ENCODE assay signal across 1 cellular context in genomic region chr16:31142109-31143035, GRCh38.
TF ChIP-seq lines count a peak whose summit lies in the region.

No MANE protein-coding gene starts in this region.

TF ChIP-seq in GM12878, 131 proteins besides CTCF, POLR2A, EP300 and RAD21 (continued from another document):
- TF ChIP-seq, protein P1, sequence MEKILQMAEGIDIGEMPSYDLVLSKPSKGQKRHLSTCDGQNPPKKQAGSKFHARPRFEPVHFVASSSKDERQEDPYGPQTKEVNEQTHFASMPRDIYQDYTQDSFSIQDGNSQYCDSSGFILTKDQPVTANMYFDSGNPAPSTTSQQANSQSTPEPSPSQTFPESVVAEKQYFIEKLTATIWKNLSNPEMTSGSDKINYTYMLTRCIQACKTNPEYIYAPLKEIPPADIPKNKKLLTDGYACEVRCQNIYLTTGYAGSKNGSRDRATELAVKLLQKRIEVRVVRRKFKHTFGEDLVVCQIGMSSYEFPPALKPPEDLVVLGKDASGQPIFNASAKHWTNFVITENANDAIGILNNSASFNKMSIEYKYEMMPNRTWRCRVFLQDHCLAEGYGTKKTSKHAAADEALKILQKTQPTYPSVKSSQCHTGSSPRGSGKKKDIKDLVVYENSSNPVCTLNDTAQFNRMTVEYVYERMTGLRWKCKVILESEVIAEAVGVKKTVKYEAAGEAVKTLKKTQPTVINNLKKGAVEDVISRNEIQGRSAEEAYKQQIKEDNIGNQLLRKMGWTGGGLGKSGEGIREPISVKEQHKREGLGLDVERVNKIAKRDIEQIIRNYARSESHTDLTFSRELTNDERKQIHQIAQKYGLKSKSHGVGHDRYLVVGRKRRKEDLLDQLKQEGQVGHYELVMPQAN (conservative IDR thresholded peaks at IDR 0.05): peak; percentile 63; the same call in 1 of the 2 replicates
- TF ChIP-seq RUNX3 (IDR thresholded peaks at IDR 0.05; ENCODE audit: low read length) (0 out of 2 replicates have a peak, but pooled peaks have one; percentile 21), NR2F1 (conservative IDR thresholded peaks at IDR 0.05) (peak; percentile 68), NBN (IDR thresholded peaks at IDR 0.05) (0 out of 2 replicates have a peak, but pooled peaks have one; percentile 55), PML (IDR thresholded peaks at IDR 0.05; ENCODE audit: low read length) (no peak), RELA (IDR thresholded peaks at IDR 0.05; ENCODE audit: borderline replicate concordance, partially characterized antibody) (peak; percentile 57), DPF2 (IDR thresholded peaks at IDR 0.05) (peak; percentile 88), HDGF (IDR thresholded peaks at IDR 0.05) (peak; percentile 99), FOXK2 (IDR thresholded peaks at IDR 0.05) (no peak), CREM (IDR thresholded peaks at IDR 0.05; ENCODE audit: low read depth) (peak; percentile 39; the same call in 1 of the 2 replicates)
- TF ChIP-seq, protein P2, sequence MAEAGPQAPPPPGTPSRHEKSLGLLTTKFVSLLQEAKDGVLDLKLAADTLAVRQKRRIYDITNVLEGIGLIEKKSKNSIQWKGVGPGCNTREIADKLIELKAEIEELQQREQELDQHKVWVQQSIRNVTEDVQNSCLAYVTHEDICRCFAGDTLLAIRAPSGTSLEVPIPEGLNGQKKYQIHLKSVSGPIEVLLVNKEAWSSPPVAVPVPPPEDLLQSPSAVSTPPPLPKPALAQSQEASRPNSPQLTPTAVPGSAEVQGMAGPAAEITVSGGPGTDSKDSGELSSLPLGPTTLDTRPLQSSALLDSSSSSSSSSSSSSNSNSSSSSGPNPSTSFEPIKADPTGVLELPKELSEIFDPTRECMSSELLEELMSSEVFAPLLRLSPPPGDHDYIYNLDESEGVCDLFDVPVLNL (IDR thresholded peaks at IDR 0.05; ENCODE audit: low read depth, low read length): 0 out of 2 replicates have a peak, but pooled peaks have one; percentile 45
- TF ChIP-seq, protein P3, sequence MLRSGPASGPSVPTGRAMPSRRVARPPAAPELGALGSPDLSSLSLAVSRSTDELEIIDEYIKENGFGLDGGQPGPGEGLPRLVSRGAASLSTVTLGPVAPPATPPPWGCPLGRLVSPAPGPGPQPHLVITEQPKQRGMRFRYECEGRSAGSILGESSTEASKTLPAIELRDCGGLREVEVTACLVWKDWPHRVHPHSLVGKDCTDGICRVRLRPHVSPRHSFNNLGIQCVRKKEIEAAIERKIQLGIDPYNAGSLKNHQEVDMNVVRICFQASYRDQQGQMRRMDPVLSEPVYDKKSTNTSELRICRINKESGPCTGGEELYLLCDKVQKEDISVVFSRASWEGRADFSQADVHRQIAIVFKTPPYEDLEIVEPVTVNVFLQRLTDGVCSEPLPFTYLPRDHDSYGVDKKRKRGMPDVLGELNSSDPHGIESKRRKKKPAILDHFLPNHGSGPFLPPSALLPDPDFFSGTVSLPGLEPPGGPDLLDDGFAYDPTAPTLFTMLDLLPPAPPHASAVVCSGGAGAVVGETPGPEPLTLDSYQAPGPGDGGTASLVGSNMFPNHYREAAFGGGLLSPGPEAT (IDR thresholded peaks at IDR 0.05; ENCODE audit: low read depth): peak; percentile 11; the same call in 1 of the 2 replicates
